In the genomic region with DNA sequence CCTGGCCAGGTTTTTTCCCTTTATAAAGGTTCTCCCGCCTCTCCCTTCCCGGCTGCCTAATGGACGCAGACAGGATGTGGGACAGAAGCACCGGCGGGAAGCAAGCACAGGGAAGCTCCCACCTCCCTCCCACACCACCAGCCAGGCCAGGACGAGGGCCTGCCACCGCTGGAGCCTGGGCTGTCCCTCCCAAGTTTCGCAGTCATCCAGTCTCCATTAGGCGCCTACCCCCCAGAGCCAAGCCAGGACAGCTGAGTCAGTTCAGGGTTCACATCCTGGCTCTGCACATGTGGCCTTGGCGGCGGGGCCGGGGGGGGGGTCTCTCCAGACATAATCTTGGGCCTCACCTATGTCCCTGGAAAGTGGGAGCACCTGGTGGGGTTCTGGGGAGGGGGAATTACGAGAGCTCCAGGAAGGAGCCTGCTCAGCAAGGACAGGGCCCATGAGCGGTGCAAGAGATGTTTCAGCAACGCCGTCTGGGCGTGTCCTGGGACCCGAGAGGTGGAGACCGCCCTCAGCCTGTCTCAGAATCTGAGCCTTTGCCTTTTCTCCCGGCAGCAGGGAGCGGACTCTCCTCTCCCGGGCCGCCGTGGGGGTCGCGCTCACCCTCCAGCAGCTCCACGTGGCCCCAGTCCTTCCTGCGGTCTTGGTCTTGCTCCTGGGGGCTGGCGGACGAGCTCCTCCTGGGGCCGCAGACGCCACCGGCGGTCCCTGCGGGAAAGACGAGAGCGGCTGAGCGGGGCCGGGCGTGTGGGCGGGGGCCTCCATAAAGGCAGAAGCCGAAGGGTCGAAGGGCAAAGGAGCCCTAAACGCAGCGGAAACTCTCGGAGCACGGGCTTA, we compare ENCODE assay signal across 1 cellular context.
TF ChIP-seq lines count a peak whose summit lies in the region.

No MANE protein-coding gene starts in this region.

TF ChIP-seq in IMR-90, 13 proteins besides CTCF, POLR2A, EP300 and RAD21:
- TF ChIP-seq, protein P1, sequence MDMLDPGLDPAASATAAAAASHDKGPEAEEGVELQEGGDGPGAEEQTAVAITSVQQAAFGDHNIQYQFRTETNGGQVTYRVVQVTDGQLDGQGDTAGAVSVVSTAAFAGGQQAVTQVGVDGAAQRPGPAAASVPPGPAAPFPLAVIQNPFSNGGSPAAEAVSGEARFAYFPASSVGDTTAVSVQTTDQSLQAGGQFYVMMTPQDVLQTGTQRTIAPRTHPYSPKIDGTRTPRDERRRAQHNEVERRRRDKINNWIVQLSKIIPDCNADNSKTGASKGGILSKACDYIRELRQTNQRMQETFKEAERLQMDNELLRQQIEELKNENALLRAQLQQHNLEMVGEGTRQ (IDR thresholded peaks at IDR 0.05; ENCODE audit: low read depth, low read length), result no peak
- peak; percentile 61; the same call in 1 of the 2 replicates for TF ChIP-seq MXI1 (IDR thresholded peaks at IDR 0.05; ENCODE audit: borderline replicate concordance, low read depth, low read length)
